Comparison of ENCODE assay signal across 1 cellular context in genomic region chr6:37137201-37137880, GRCh38.
TF ChIP-seq lines count a peak whose summit lies in the region.

No MANE protein-coding gene starts in this region.

TF ChIP-seq in HepG2, 621 proteins besides CTCF, POLR2A, EP300 and RAD21 (continued from another document and continues in another):
- TF ChIP-seq ZNF281 (CRISPR knock-in tag; IDR thresholded peaks at IDR 0.05; ENCODE audit: borderline replicate concordance) (no peak), HMGA1 (CRISPR knock-in tag; conservative IDR thresholded peaks at IDR 0.05) (no peak), NFKB2 (CRISPR knock-in tag; IDR thresholded peaks at IDR 0.05; ENCODE audit: borderline replicate concordance) (0 out of 2 replicates have a peak, but pooled peaks have one; percentile 31), GPN1 (CRISPR knock-in tag; IDR thresholded peaks at IDR 0.05; ENCODE audit: borderline replicate concordance) (no peak), ZNF75D (CRISPR knock-in tag; IDR thresholded peaks at IDR 0.05; ENCODE audit: borderline replicate concordance) (no peak), BORCS8-MEF2B (CRISPR knock-in tag; IDR thresholded peaks at IDR 0.05) (no peak), ZNF232 (CRISPR knock-in tag; IDR thresholded peaks at IDR 0.05; ENCODE audit: borderline replicate concordance) (peak; percentile 42; the same call in 1 of the 2 replicates), KLF12 (CRISPR knock-in tag; IDR thresholded peaks at IDR 0.05; ENCODE audit: borderline replicate concordance) (no peak), ZNF343 (CRISPR knock-in tag; IDR thresholded peaks at IDR 0.05) (no peak), ZC3H4 (CRISPR knock-in tag; IDR thresholded peaks at IDR 0.05; ENCODE audit: borderline replicate concordance) (0 out of 2 replicates have a peak, but pooled peaks have one; percentile 46), HOXA9 (CRISPR knock-in tag; IDR thresholded peaks at IDR 0.05; ENCODE audit: borderline replicate concordance) (no peak), ZNF263 (CRISPR knock-in tag; IDR thresholded peaks at IDR 0.05) (no peak), POLR2G (IDR thresholded peaks at IDR 0.05; ENCODE audit: low read depth, low read length) (peak; percentile 43; the same call in 1 of the 2 replicates), ZNF589 (CRISPR knock-in tag; conservative IDR thresholded peaks at IDR 0.05) (no peak), ZBTB26 (CRISPR knock-in tag; IDR thresholded peaks at IDR 0.05; ENCODE audit: borderline replicate concordance) (peak; percentile 3; the same call in 1 of the 2 replicates), MED8 (CRISPR knock-in tag; IDR thresholded peaks at IDR 0.05; ENCODE audit: insufficient replicate concordance) (peak; percentile 14), ZBTB39 (CRISPR knock-in tag; IDR thresholded peaks at IDR 0.05) (no peak), RFX1 (IDR thresholded peaks at IDR 0.05) (peak; percentile 46; the same call in 1 of the 2 replicates), HIVEP1 (CRISPR knock-in tag; IDR thresholded peaks at IDR 0.05) (0 out of 2 replicates have a peak, but pooled peaks have one; percentile 51), JUN (CRISPR knock-in tag; IDR thresholded peaks at IDR 0.05) (peak; percentile 84), ZHX2 (IDR thresholded peaks at IDR 0.05; ENCODE audit: low read depth) (no peak), ZHX2 (CRISPR knock-in tag; IDR thresholded peaks at IDR 0.05; ENCODE audit: borderline replicate concordance) (no peak), FOXP1 (IDR thresholded peaks at IDR 0.05) (0 out of 2 replicates have a peak, but pooled peaks have one; percentile 22), FOXP1 (CRISPR knock-in tag; IDR thresholded peaks at IDR 0.05) (peak; percentile 70), SOX6 (IDR thresholded peaks at IDR 0.05) (no peak), SOX6 (CRISPR knock-in tag; IDR thresholded peaks at IDR 0.05) (peak; percentile 76), ZNF598 (CRISPR knock-in tag; IDR thresholded peaks at IDR 0.05; ENCODE audit: borderline replicate concordance) (peak; percentile 50; the same call in 1 of the 2 replicates), NR0B2 (CRISPR knock-in tag; IDR thresholded peaks at IDR 0.05) (0 out of 2 replicates have a peak, but pooled peaks have one; percentile 52), ZNF235 (CRISPR knock-in tag; IDR thresholded peaks at IDR 0.05; ENCODE audit: borderline replicate concordance) (0 out of 2 replicates have a peak, but pooled peaks have one; percentile 24), GTF2F1 (IDR thresholded peaks at IDR 0.05; ENCODE audit: low read length) (no peak), GABPB1 (CRISPR knock-in tag; IDR thresholded peaks at IDR 0.05) (no peak), ZNF432 (CRISPR knock-in tag; IDR thresholded peaks at IDR 0.05; ENCODE audit: borderline replicate concordance) (no peak), RXRA (CRISPR knock-in tag; IDR thresholded peaks at IDR 0.05) (peak; percentile 53; the same call in 1 of the 2 replicates), ZNF224 (CRISPR knock-in tag; IDR thresholded peaks at IDR 0.05) (no peak), ZNF609 (CRISPR knock-in tag; IDR thresholded peaks at IDR 0.05; ENCODE audit: borderline replicate concordance) (0 out of 2 replicates have a peak, but pooled peaks have one; percentile 21), RARA (CRISPR knock-in tag; IDR thresholded peaks at IDR 0.05) (peak; percentile 45), HBP1 (CRISPR knock-in tag; IDR thresholded peaks at IDR 0.05; ENCODE audit: low read depth) (0 out of 2 replicates have a peak, but pooled peaks have one; percentile 11), BCL3 (CRISPR knock-in tag; IDR thresholded peaks at IDR 0.05) (no peak; the same call in 1 of the 2 replicates), SP1 (IDR thresholded peaks at IDR 0.05) (no peak), SP1 (CRISPR knock-in tag; IDR thresholded peaks at IDR 0.05) (0 out of 2 replicates have a peak, but pooled peaks have one; percentile 6)
